In the genomic region with DNA sequence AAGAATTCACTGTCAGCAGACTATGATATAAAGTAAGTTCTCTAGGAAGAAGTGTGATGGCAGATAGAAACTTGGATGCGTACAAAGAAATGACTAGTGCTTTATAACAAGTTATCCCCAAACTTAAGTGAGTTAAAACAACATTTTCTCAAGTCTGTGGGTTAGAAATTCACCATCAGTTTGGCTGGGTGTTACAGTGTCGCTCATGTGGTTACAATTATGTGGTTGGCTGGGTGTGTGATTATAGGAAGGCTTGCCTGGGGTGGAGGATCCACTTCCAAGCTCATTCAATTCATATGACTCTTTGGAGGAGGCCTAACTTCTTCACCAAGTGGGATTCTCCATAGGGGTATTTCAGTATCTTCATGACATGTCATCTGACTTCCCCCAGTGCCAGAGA, we compare ENCODE assay signal across 32 cellular contexts.
"Had no signal": no experiment of that assay in that cellular context is flagged by ENCODE, and none has a peak within 500 bp of the region (broad histone marks: within the 10 kb centered on the region; RNA-seq: fewer than 3 reads in every experiment).

No MANE protein-coding gene starts in this region.

- H3K4me3 ChIP-seq: breast epithelium, cardiac muscle cell, coronary artery, dorsolateral prefrontal cortex, esophagus muscularis mucosa had no signal

- H3K36me3 ChIP-seq: breast epithelium, cardiac muscle cell, WERI-Rb-1 had no signal

- H3K27ac ChIP-seq: breast epithelium, cardiac muscle cell, coronary artery, dorsolateral prefrontal cortex, esophagus muscularis mucosa, WERI-Rb-1 had no signal

- H3K4me1 ChIP-seq: breast epithelium, esophagus muscularis mucosa had no signal

- ATAC-seq: activated CD4-positive, CD25-positive, alpha-beta regulatory T cell treated with anti-CD3 and anti-CD28 coated beads, Interleukin-2, amount 50 U/mL, for 24 hours; activated CD8-positive, alpha-beta T cell treated with anti-CD3 and anti-CD28 coated beads for 36 hours; activated T-cell treated with anti-CD3 and anti-CD28 coated beads, Interleukin-2, amount 50 U/mL, for 4 hours; activated T-helper 17 cell treated with anti-CD3 and anti-CD28 coated beads, Interleukin-2, amount 50 U/mL, for 72 hours; T-helper 17 cell had no signal

- H3K4me1 Mint-ChIP-seq: activated B cell treated with CpG ODN at 0.5 μM for 24 hours, brain, T-helper 17 cell had no signal

- H3K27ac Mint-ChIP-seq: activated B cell treated with CpG ODN at 0.5 μM for 24 hours; activated CD8-positive, alpha-beta T cell treated with anti-CD3 and anti-CD28 coated beads for 36 hours; activated naive CD8-positive, alpha-beta T cell; activated T-helper 17 cell treated with anti-CD3 and anti-CD28 coated beads, Interleukin-2, amount 50 U/mL, for 72 hours; brain; dendritic cell treated with granulocyte-macrophage colony-stimulating factor and Interleukin-4, amounts not matched to agents 40 ng/mL and 50 ng/mL, for 4 days; T-helper 17 cell had no signal

- H3K27me3 Mint-ChIP-seq: activated B cell treated with CpG ODN at 0.5 μM for 24 hours; activated CD8-positive, alpha-beta T cell treated with anti-CD3 and anti-CD28 coated beads for 36 hours; activated naive CD8-positive, alpha-beta T cell; activated T-helper 17 cell treated with anti-CD3 and anti-CD28 coated beads, Interleukin-2, amount 50 U/mL, for 72 hours; dendritic cell treated with granulocyte-macrophage colony-stimulating factor and Interleukin-4, amounts not matched to agents 40 ng/mL and 50 ng/mL, for 4 days; T-helper 17 cell had no signal

- DNase-seq: activated B cell treated with CpG ODN at 0.5 μM for 24 hours; activated CD4-positive, alpha-beta T cell treated with anti-CD3 and anti-CD28 coated beads for 48 hours; activated CD4-positive, alpha-beta T cell treated with anti-CD3 and anti-CD28 coated beads, Interleukin-2, amount 50 U/mL, for 1 hour; activated CD4-positive, alpha-beta T cell treated with anti-CD3 and anti-CD28 coated beads, Interleukin-2, amount 50 U/mL, for 48 hours; activated CD8-positive, alpha-beta memory T cell treated with anti-CD3 and anti-CD28 coated beads for 24 hours; activated CD8-positive, alpha-beta T cell treated with anti-CD3 and anti-CD28 coated beads for 36 hours; activated effector memory CD4-positive, alpha-beta T cell treated with Interleukin-2 at 50 U/mL for 16 hours; activated gamma-delta T cell treated with Interleukin-2 at 50 U/mL for 16 hours; activated naive CD4-positive, alpha-beta T cell treated with anti-CD3 and anti-CD28 coated beads, Interleukin-2, amount 50 U/mL, for 16 hours; activated naive CD4-positive, alpha-beta T cell treated with Interleukin-2 at 50 U/mL for 16 hours; activated T-cell treated with anti-CD3 and anti-CD28 coated beads, Interleukin-2, amount 50 U/mL, for 4 hours; amniotic stem cell; aorta; central memory CD4-positive, alpha-beta T cell; dorsolateral prefrontal cortex; effector memory CD4-positive, alpha-beta T cell; erythroblast; foreskin fibroblast; T-helper 1 cell; T-helper 17 cell; T1000; WERI-Rb-1 had no signal

- H3K4me3 Mint-ChIP-seq: activated B cell treated with CpG ODN at 0.5 μM for 24 hours; activated CD8-positive, alpha-beta T cell treated with anti-CD3 and anti-CD28 coated beads for 36 hours; activated naive CD8-positive, alpha-beta T cell; activated T-cell treated with anti-CD3 and anti-CD28 coated beads, Interleukin-2, amount 50 U/mL, for 4 hours; activated T-helper 17 cell treated with anti-CD3 and anti-CD28 coated beads, Interleukin-2, amount 50 U/mL, for 72 hours; brain; dendritic cell treated with granulocyte-macrophage colony-stimulating factor and Interleukin-4, amounts not matched to agents 40 ng/mL and 50 ng/mL, for 4 days; T-helper 17 cell; T-helper 2 cell treated with Interferon-gamma antibody and Interleukin-4, amounts not matched to agents 5 μg/mL and 100 μg/mL, for 36 hours had no signal

- H3K27me3 ChIP-seq: breast epithelium, cardiac muscle cell, dorsolateral prefrontal cortex, esophagus muscularis mucosa had no signal
